8 cellular contexts compared by ENCODE assay signal in the genomic region with DNA sequence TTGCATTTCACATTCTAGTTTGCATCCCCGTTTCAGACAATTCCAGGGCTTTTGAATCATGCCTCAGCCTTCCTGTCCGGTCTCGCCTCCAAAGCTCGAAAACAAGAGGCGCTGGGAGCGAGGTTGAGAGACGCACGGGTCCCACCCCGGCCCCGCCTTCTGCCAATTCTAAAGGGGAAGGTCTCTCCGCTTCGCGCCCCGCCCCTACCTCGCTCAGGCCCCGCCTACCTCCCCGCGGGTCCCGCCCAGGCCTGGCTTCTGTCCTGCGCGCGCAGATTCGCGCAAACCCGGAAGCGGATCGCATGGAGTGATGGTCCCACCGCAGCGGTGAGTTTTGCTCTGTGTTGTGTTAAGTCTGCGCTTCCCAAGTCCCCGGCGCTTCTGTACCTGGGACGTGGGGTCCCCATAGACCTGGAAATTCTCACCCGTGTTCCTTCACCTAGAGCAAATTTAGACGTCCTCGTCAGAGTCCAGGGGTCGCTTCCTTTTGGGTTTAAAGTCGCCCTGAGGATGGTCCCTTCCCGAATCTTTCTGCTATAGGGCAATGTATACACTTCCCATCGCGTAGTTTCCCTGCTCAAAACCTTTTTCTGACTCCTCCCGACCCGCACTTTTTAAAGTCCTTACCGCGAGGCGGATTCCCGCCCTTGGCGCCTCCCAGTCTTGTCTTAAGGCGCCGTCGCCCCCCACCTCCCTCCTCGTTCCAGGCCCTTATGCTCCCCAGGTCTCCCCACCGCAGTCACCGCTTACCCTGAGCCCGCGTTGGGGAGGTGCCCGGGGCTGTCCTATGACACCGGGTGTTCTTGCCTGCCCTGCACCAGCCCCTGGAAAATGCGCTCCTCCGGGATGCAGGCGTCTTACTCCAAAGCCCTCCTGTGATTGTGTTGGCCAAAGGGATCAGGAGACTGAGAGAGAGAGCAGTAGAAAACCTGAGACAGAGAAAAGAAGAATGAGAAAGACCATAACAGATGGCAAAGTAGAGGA. TPM values are rescaled to one million over a fixed set of nuclear protein-coding genes. Genes with fewer than 3 reads are reported as not detected.
DNase-seq lines count a peak whose midpoint lies in the region; ATAC-seq lines count a peak whose summit lies in the region.

A gene (plus strand): TSS at position 284 of the 984 bp plus-strand sequence. CDS start 7,559 bp downstream, outside the sequence.

- peak; percentile 96 for DNase-seq in CD1c-positive myeloid dendritic cell (ENCODE audit: extremely low spot score)
- peak; percentile 91 for DNase-seq in NCI-H748 treated with DMSO at 0.1 percent for 48 hours (lab: John Stamatoyannopoulos, UW)
- DNase-seq in activated CD4-positive, alpha-beta memory T cell treated with anti-CD3 and anti-CD28 coated beads, Interleukin-2, amount 10 ng/mL, durations not matched to agents 7 days and 5 days = peak; percentile 97
- DNase-seq in effector CD4-positive, alpha-beta T cell = peak; percentile 94
- DNase-seq in lung microvascular endothelial cell (ENCODE audit: low read depth in 2 of 2) = peak; percentile 93 to 96
- DNase-seq in stimulated activated CD4-positive, alpha-beta T cell treated with anti-CD3 and anti-CD28 coated beads, TNF-alpha, amount 100 ng/mL, for 4 hours (ENCODE audit: low read depth in 3 of 3) = peak; percentile 95 to 96 (median 95)

- H3K9me3 Mint-ChIP-seq in activated CD4-positive, alpha-beta memory T cell treated with anti-CD3 and anti-CD28 coated beads, Interleukin-2, amount 10 ng/mL, durations not matched to agents 7 days and 5 days = peaks cover 34% of the 10 kb centered on the region

- peak within 1 kb of the TSS; percentile 82 for H3K27ac Mint-ChIP-seq in activated CD4-positive, alpha-beta memory T cell treated with anti-CD3 and anti-CD28 coated beads, Interleukin-2, amount 10 ng/mL, durations not matched to agents 7 days and 5 days

- H3K27me3 Mint-ChIP-seq in activated CD4-positive, alpha-beta memory T cell treated with anti-CD3 and anti-CD28 coated beads, Interleukin-2, amount 10 ng/mL, durations not matched to agents 7 days and 5 days = no peaks in the 10 kb centered on the region

- POLR2A ChIA-PET in activated CD4-positive, alpha-beta memory T cell treated with anti-CD3 and anti-CD28 coated beads, Interleukin-2, amount 10 ng/mL, durations not matched to agents 7 days and 5 days (lab: Charles Lee) = interaction anchor here (0.6 to 1.4 kb wide), 5 partner anchors 27 to 532 kb away, joined by 3 to 5 read pairs (median 4); a partner anchor contains a TSS

- H3K36me3 Mint-ChIP-seq in activated CD4-positive, alpha-beta memory T cell treated with anti-CD3 and anti-CD28 coated beads, Interleukin-2, amount 10 ng/mL, durations not matched to agents 7 days and 5 days (ENCODE audit: low read depth) = peaks cover 47% of the 10 kb centered on the region

- peak within 1 kb of the TSS; percentile 86 for H3K4me3 Mint-ChIP-seq in activated CD4-positive, alpha-beta memory T cell treated with anti-CD3 and anti-CD28 coated beads, Interleukin-2, amount 10 ng/mL, durations not matched to agents 7 days and 5 days

- CTCF ChIA-PET in activated CD4-positive, alpha-beta memory T cell treated with anti-CD3 and anti-CD28 coated beads, Interleukin-2, amount 10 ng/mL, durations not matched to agents 7 days and 5 days (lab: Charles Lee) = no interaction called here

- peaks cover 17% of the 10 kb centered on the region for H3K4me1 Mint-ChIP-seq in activated CD4-positive, alpha-beta memory T cell treated with anti-CD3 and anti-CD28 coated beads, Interleukin-2, amount 10 ng/mL, durations not matched to agents 7 days and 5 days

- ATAC-seq in GM19372 (IDR thresholded peaks at IDR 0.05; ENCODE audit: low read depth, unreplicated experiment) = peak; percentile 98
- ATAC-seq in HG03558 (IDR thresholded peaks at IDR 0.05; ENCODE audit: extremely low read depth, unreplicated experiment) = peak; percentile 86

RNA-seq across cellular contexts. Expression of the gene that starts here (rescaled TPM):
- total RNA-seq in activated CD4-positive, alpha-beta memory T cell treated with anti-CD3 and anti-CD28 coated beads, Interleukin-2, amount 10 ng/mL, durations not matched to agents 7 days and 5 days = 1 to 10 TPM; 9.9 to 10.0 TPM
- 5.0 and 7.5 TPM in 2 replicates for total RNA-seq in lung microvascular endothelial cell

Comparison
In these comparisons a context has a peak if more than half of its experiments do, and no peak if none do; other contexts are left out.
1. Peak in every context shown above with its lines: DNase-seq and ATAC-seq.